ENCODE assay signal across 19 cellular contexts in genomic region chr12:2346405-2346804, GRCh38.
"Had no signal": no experiment of that assay in that cellular context is flagged by ENCODE, and none has a peak within 500 bp of the region (broad histone marks: within the 10 kb centered on the region; RNA-seq: fewer than 3 reads in every experiment).

No MANE protein-coding gene starts in this region.

- H3K27ac Mint-ChIP-seq: activated B cell treated with CpG ODN at 0.5 μM for 24 hours; activated CD4-positive, alpha-beta memory T cell treated with anti-CD3 and anti-CD28 coated beads for 36 hours; activated naive CD8-positive, alpha-beta T cell treated with anti-CD3 and anti-CD28 coated beads, Interleukin-2, amount 10 ng/mL, durations not matched to agents 7 days and 5 days; natural killer cell; T-cell had no signal

- H3K4me1 Mint-ChIP-seq: activated naive CD8-positive, alpha-beta T cell treated with anti-CD3 and anti-CD28 coated beads, Interleukin-2, amount 10 ng/mL, durations not matched to agents 7 days and 5 days; natural killer cell; T-cell had no signal

- H3K4me3 ChIP-seq: body of pancreas, colonic mucosa, heart right ventricle, spleen, upper lobe of left lung had no signal

- ATAC-seq: body of pancreas, natural killer cell, SK-N-SH treated with all-trans-retinoic acid at 6 μM for 48 hours, T-cell had no signal

- DNase-seq: activated B cell treated with CpG ODN at 0.5 μM for 24 hours; activated CD4-positive, alpha-beta memory T cell treated with anti-CD3 and anti-CD28 coated beads for 36 hours; activated CD4-positive, alpha-beta T cell treated with anti-CD3 and anti-CD28 coated beads for 4 hours; activated naive CD8-positive, alpha-beta T cell treated with anti-CD3 and anti-CD28 coated beads, Interleukin-2, amount 10 ng/mL, durations not matched to agents 7 days and 5 days; activated T-cell treated with anti-CD3 and anti-CD28 coated beads for 4 hours; amygdala; body of pancreas; colonic mucosa; heart right ventricle; kidney glomerular epithelial cell; mesenchymal stem cell; natural killer cell; spleen; stimulated activated naive CD4-positive, alpha-beta T cell; substantia nigra; T-cell had no signal

- H3K27me3 Mint-ChIP-seq: activated B cell treated with CpG ODN at 0.5 μM for 24 hours had no signal

- H3K27me3 ChIP-seq: body of pancreas, colonic mucosa, heart right ventricle, neutrophil, upper lobe of left lung had no signal

- H3K4me3 Mint-ChIP-seq: activated B cell treated with CpG ODN at 0.5 μM for 24 hours; activated CD4-positive, alpha-beta memory T cell treated with anti-CD3 and anti-CD28 coated beads for 36 hours; activated naive CD8-positive, alpha-beta T cell treated with anti-CD3 and anti-CD28 coated beads, Interleukin-2, amount 10 ng/mL, durations not matched to agents 7 days and 5 days; natural killer cell; T-cell had no signal

- H3K4me1 ChIP-seq: body of pancreas, colonic mucosa had no signal

- H3K9me3 ChIP-seq: body of pancreas, colonic mucosa, heart right ventricle, neutrophil, spleen, upper lobe of left lung had no signal

- H3K36me3 ChIP-seq: colonic mucosa, heart right ventricle, neutrophil, spleen, upper lobe of left lung had no signal

- H3K9me3 Mint-ChIP-seq: activated B cell treated with CpG ODN at 0.5 μM for 24 hours; activated CD4-positive, alpha-beta memory T cell treated with anti-CD3 and anti-CD28 coated beads for 36 hours; activated naive CD8-positive, alpha-beta T cell treated with anti-CD3 and anti-CD28 coated beads, Interleukin-2, amount 10 ng/mL, durations not matched to agents 7 days and 5 days; natural killer cell; T-cell had no signal

- H3K36me3 Mint-ChIP-seq: activated CD4-positive, alpha-beta memory T cell treated with anti-CD3 and anti-CD28 coated beads for 36 hours; activated naive CD8-positive, alpha-beta T cell treated with anti-CD3 and anti-CD28 coated beads, Interleukin-2, amount 10 ng/mL, durations not matched to agents 7 days and 5 days; natural killer cell; T-cell had no signal

- H3K27ac ChIP-seq: body of pancreas, colonic mucosa, spleen had no signal
